Comparison of ENCODE assay signal across 13 cellular contexts in genomic region chr1:166969074-166969677, GRCh38. TPM values are rescaled to one million over a fixed set of nuclear protein-coding genes. Genes with fewer than 3 reads are reported as not detected.
DNase-seq lines count a peak whose midpoint lies in the region; ATAC-seq and TF ChIP-seq lines count a peak whose summit lies in the region.
"Had no signal": no experiment of that assay in that cellular context is flagged by ENCODE, and none has a peak within 500 bp of the region (broad histone marks: within the 10 kb centered on the region; RNA-seq: fewer than 3 reads in every experiment).

No MANE protein-coding gene starts in this region.

- no peaks in the 10 kb centered on the region for H3K9me2 ChIP-seq in DOHH2 (replicated peaks; ENCODE audit: control insufficient read depth, low read length)
- H3K9me2 ChIP-seq in Loucy (replicated peaks; ENCODE audit: low read depth, low read length) = no peaks in the 10 kb centered on the region

- H3K9me3 ChIP-seq in DOHH2 (ENCODE audit: control insufficient read depth, insufficient read depth, low read length) (no peaks in the 10 kb centered on the region), Loucy (ENCODE audit: insufficient read depth, low read depth, low read length) (no peaks in the 10 kb centered on the region)
- H3K9me3 ChIP-seq: ascending aorta had no signal

- H3F3A ChIP-seq in DOHH2 (ENCODE audit: control insufficient read depth, insufficient read depth) (peaks cover 2% of the 10 kb centered on the region; the same call in 1 of the 2 replicates), Loucy (ENCODE audit: low read depth) (no peaks in the 10 kb centered on the region; the same call in 1 of the 2 replicates)

- H3K27me3 ChIP-seq in DOHH2 (ENCODE audit: control insufficient read depth, low read length) (no peaks in the 10 kb centered on the region; the same call in 1 of the 2 replicates), Loucy (ENCODE audit: insufficient read depth, low read length, poor library complexity, severe bottlenecking) (no peaks in the 10 kb centered on the region)
- H3K27me3 ChIP-seq: ascending aorta had no signal

- H2AFZ ChIP-seq in Loucy (ENCODE audit: low read length) = no peak overlapping the region

- H3K27ac ChIP-seq in DOHH2 (ENCODE audit: low read depth, low read length) = no peak overlapping the region
- H3K27ac ChIP-seq: ascending aorta had no signal

- ATAC-seq in HG02870 (IDR thresholded peaks at IDR 0.05; ENCODE audit: unreplicated experiment) = peak; percentile 72
- no peak for ATAC-seq in left lobe of liver

- H3K4me1 ChIP-seq in DOHH2 (ENCODE audit: control insufficient read depth, low read length) = peaks cover 48% of the 10 kb centered on the region
- peaks cover 58% of the 10 kb centered on the region for H3K4me1 ChIP-seq in Loucy (ENCODE audit: insufficient read depth, low read length, poor library complexity, severe bottlenecking)
- H3K4me1 ChIP-seq: ascending aorta had no signal

- H3K36me3 ChIP-seq in DOHH2 (ENCODE audit: control insufficient read depth, low read length) = no peaks in the 10 kb centered on the region
- H3K36me3 ChIP-seq in Loucy (ENCODE audit: insufficient read depth, low read length) = no peaks in the 10 kb centered on the region
- H3K36me3 ChIP-seq: ascending aorta had no signal

- peak overlapping the region; percentile 9 for H3K9ac ChIP-seq in Loucy (ENCODE audit: low read depth, low read length, poor library complexity, severe bottlenecking)

- TF ChIP-seq CTCF in DOHH2 (IDR thresholded peaks at IDR 0.05; ENCODE audit: low read depth, low read length, poor library complexity, severe bottlenecking) (no peak), Loucy (conservative IDR thresholded peaks at IDR 0.05; ENCODE audit: low read length) (no peak)

- peak; percentile 41 for DNase-seq in GM19238 (ENCODE audit: insufficient read length, low spot score)
- no peak for DNase-seq in NAMALWA (ENCODE audit: low spot score)
- DNase-seq in left lobe of liver (ENCODE audit: low spot score) = no peak
- DNase-seq in effector CD4-positive, alpha-beta T cell = no peak
- DNase-seq in dedifferentiated amniotic fluid mesenchymal stem cell (ENCODE audit: extremely low spot score) = no peak
- DNase-seq: activated CD4-positive, alpha-beta T cell treated with anti-CD3 and anti-CD28 coated beads for 1 hour; NCI-H2029 treated with DMSO at 0.1 percent for 48 hours had no signal

- H3K4me2 ChIP-seq in DOHH2 (ENCODE audit: low read length) (peak overlapping the region; percentile 26), Loucy (ENCODE audit: low read depth, low read length, poor library complexity, severe bottlenecking) (peak overlapping the region; percentile 59)

- H3K79me2 ChIP-seq in DOHH2 (ENCODE audit: control insufficient read depth, low read length) = peaks cover 21% of the 10 kb centered on the region
- no peaks in the 10 kb centered on the region; the same call in 1 of the 2 replicates for H3K79me2 ChIP-seq in Loucy (ENCODE audit: insufficient read depth, low read length)

- H4K20me1 ChIP-seq in DOHH2 (ENCODE audit: control insufficient read depth, insufficient read depth, low read depth, low read length) (no peaks in the 10 kb centered on the region), Loucy (ENCODE audit: insufficient read depth, low read length, poor library complexity, severe bottlenecking) (no peaks in the 10 kb centered on the region)

- H3K4me3 ChIP-seq in DOHH2 (ENCODE audit: low read length) = peak overlapping the region; percentile 3; the same call in 1 of the 2 replicates
- H3K4me3 ChIP-seq in Loucy (ENCODE audit: low read length, poor library complexity, severe bottlenecking) = peak overlapping the region; percentile 17
- H3K4me3 ChIP-seq: ascending aorta had no signal

RNA-seq across cellular contexts. Expression of gene ILDR2, which starts 6.2 kb away (rescaled TPM):
- 3.3 TPM for total RNA-seq in left lobe of liver
- total RNA-seq: ascending aorta, endothelial cell of umbilical vein had no signal

RNA-seq across cellular contexts. Expression of gene MAEL, which starts 19.9 kb away (rescaled TPM):
- total RNA-seq in left lobe of liver = 0.86 TPM
- total RNA-seq: ascending aorta; CD4-positive, CD25-positive, alpha-beta regulatory T cell; endothelial cell of umbilical vein had no signal
